ENCODE assay signal across 8 cellular contexts in the genomic region with DNA sequence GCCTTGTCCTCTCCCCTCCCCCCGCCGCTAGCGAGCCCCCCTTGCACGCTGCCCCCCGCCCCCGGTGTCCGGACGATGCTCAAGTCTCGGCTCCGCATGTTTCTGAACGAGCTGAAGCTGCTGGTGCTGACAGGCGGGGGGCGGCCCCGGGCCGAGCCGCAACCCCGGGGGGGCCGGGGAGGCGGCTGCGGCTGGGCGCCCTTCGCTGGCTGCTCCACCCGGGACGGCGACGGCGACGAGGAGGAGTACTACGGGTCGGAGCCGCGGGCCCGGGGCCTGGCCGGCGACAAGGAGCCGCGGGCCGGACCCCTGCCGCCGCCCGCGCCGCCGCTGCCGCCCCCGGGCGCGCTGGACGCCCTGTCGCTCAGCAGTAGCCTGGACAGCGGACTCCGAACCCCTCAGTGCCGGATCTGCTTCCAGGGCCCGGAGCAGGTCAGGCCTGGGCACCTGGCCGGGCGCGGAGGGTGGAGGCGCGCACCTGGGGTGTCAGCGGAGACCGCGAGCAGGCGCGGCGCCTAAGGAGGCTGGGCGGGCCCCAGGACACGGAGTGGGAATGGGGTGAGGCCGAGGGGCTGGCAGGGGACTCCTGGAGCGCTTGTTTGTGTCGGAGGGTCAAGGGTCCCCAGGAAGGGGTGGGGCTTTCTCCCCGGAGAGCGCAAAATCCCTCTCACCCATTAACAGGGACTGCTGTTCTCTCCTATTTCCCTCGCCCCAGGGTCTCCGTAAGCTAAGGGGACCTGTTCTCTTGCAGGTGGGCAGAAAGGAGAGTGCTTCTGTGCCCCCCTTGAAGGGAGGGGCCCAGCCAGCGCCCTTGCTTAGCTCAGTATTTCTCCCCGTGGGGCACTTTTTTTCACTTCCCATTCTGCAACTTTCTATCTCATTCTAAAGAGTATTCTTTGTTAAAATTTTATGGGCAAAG. TPM values are rescaled to one million over a fixed set of nuclear protein-coding genes. Genes with fewer than 3 reads are reported as not detected.
DNase-seq lines count a peak whose midpoint lies in the region; ATAC-seq and TF ChIP-seq lines count a peak whose summit lies in the region.

No MANE protein-coding gene starts in this region.

- H3K9ac ChIP-seq in neural progenitor cell = no peak overlapping the region

- peak overlapping the region; percentile 9 for H2AFZ ChIP-seq in ACC112 (ENCODE audit: low read length, unreplicated experiment)
- H2AFZ ChIP-seq in neural progenitor cell (replicated peaks) = no peak overlapping the region

- DNase-seq in HCEC 1CT (peak; percentile 0), epithelial cell of prostate (ENCODE audit: low read depth, low spot score) (no peak), neural progenitor cell (ENCODE audit: low spot score) (peak; percentile 50), NCI-H226 (no peak)
- peak; percentile 32 for DNase-seq in activated CD4-positive, alpha-beta T cell treated with anti-CD3 and anti-CD28 coated beads, Interleukin-2, amount 10 ng/mL, durations not matched to agents 7 days and 5 days

- H3K9me3 Mint-ChIP-seq in activated CD4-positive, alpha-beta T cell treated with anti-CD3 and anti-CD28 coated beads, Interleukin-2, amount 10 ng/mL, durations not matched to agents 7 days and 5 days = no peaks in the 10 kb centered on the region
- H3K9me3 Mint-ChIP-seq in neural progenitor cell = peaks cover 3% of the 10 kb centered on the region

- H3K4me3 ChIP-seq in ACC112 (ENCODE audit: low read depth, low read length) (peak overlapping the region; percentile 63), neural progenitor cell (peak overlapping the region; percentile 66)

- peaks cover 49% of the 10 kb centered on the region for H4K20me1 ChIP-seq in neural progenitor cell (ENCODE audit: low read depth)

- no peaks in the 10 kb centered on the region for H3K27me3 Mint-ChIP-seq in activated CD4-positive, alpha-beta T cell treated with anti-CD3 and anti-CD28 coated beads, Interleukin-2, amount 10 ng/mL, durations not matched to agents 7 days and 5 days
- H3K27me3 Mint-ChIP-seq in neural progenitor cell (ENCODE audit: insufficient read depth, low read depth) = peaks cover 40% of the 10 kb centered on the region

- peaks cover 13% of the 10 kb centered on the region for H3K79me2 ChIP-seq in ACC112 (ENCODE audit: control insufficient read depth, insufficient read depth, low read length, unreplicated experiment)
- H3K79me2 ChIP-seq in neural progenitor cell (ENCODE audit: low read depth) = peaks cover 15% of the 10 kb centered on the region

- no peaks in the 10 kb centered on the region for H3K9me3 ChIP-seq in neural progenitor cell (ENCODE audit: low read depth)

- H3F3A ChIP-seq in neural progenitor cell (ENCODE audit: low read depth) = peaks cover 36% of the 10 kb centered on the region

- no peak for TF ChIP-seq CTCF in neural progenitor cell (IDR thresholded peaks at IDR 0.05)

- peaks cover 10% of the 10 kb centered on the region for H3K4me1 ChIP-seq in ACC112 (ENCODE audit: control insufficient read depth, insufficient read depth, low read length, unreplicated experiment)
- H3K4me1 ChIP-seq in neural progenitor cell = peaks cover 31% of the 10 kb centered on the region

- peak overlapping the region; percentile 95 for H3K4me2 ChIP-seq in neural progenitor cell

- H3K27me3 ChIP-seq in ACC112 (ENCODE audit: insufficient read depth, low read length) (peaks cover 29% of the 10 kb centered on the region), neural progenitor cell (peaks cover 29% of the 10 kb centered on the region)

- ATAC-seq in GM18909 (IDR thresholded peaks at IDR 0.05; ENCODE audit: poor library complexity, unreplicated experiment) = no peak
- ATAC-seq in GM21737 (IDR thresholded peaks at IDR 0.05; ENCODE audit: unreplicated experiment) = no peak

- POLR2A ChIA-PET in activated CD4-positive, alpha-beta T cell treated with anti-CD3 and anti-CD28 coated beads, Interleukin-2, amount 10 ng/mL, durations not matched to agents 7 days and 5 days (lab: Charles Lee) = no interaction called here

- peaks cover 56% of the 10 kb centered on the region for H3K4me1 Mint-ChIP-seq in activated CD4-positive, alpha-beta T cell treated with anti-CD3 and anti-CD28 coated beads, Interleukin-2, amount 10 ng/mL, durations not matched to agents 7 days and 5 days
- H3K4me1 Mint-ChIP-seq in neural progenitor cell = peaks cover 45% of the 10 kb centered on the region

- H3K36me3 Mint-ChIP-seq in activated CD4-positive, alpha-beta T cell treated with anti-CD3 and anti-CD28 coated beads, Interleukin-2, amount 10 ng/mL, durations not matched to agents 7 days and 5 days (ENCODE audit: low read depth) = peaks cover 29% of the 10 kb centered on the region
- peaks cover 18% of the 10 kb centered on the region for H3K36me3 Mint-ChIP-seq in neural progenitor cell

- H3K36me3 ChIP-seq in ACC112 (ENCODE audit: insufficient read depth, low read length) (0 out of 2 replicates have a peak, but pooled peaks cover 2% of the 10 kb centered on the region), neural progenitor cell (no peaks in the 10 kb centered on the region)

- CTCF ChIA-PET in activated CD4-positive, alpha-beta T cell treated with anti-CD3 and anti-CD28 coated beads, Interleukin-2, amount 10 ng/mL, durations not matched to agents 7 days and 5 days (lab: Charles Lee) = interaction anchor here (0.5 to 3.9 kb wide), 10 partner anchors 8 to 172 kb away, joined by 3 to 56 read pairs (median 4); a partner anchor contains a TSS

- peak overlapping the region; percentile 63 for H3K27ac Mint-ChIP-seq in activated CD4-positive, alpha-beta T cell treated with anti-CD3 and anti-CD28 coated beads, Interleukin-2, amount 10 ng/mL, durations not matched to agents 7 days and 5 days
- H3K27ac Mint-ChIP-seq in neural progenitor cell = no peak overlapping the region

- H3K4me3 Mint-ChIP-seq in activated CD4-positive, alpha-beta T cell treated with anti-CD3 and anti-CD28 coated beads, Interleukin-2, amount 10 ng/mL, durations not matched to agents 7 days and 5 days = peak overlapping the region; percentile 77
- H3K4me3 Mint-ChIP-seq in neural progenitor cell = peak overlapping the region; percentile 89

- H3K27ac ChIP-seq in ACC112 (ENCODE audit: low read depth, low read length) (no peak overlapping the region), epithelial cell of prostate (peak overlapping the region; percentile 52), neural progenitor cell (no peak overlapping the region)

RNA-seq across cellular contexts. Expression of a gene that starts 0.8 kb away (rescaled TPM):
- total RNA-seq in activated CD4-positive, alpha-beta T cell treated with anti-CD3 and anti-CD28 coated beads, Interleukin-2, amount 10 ng/mL, durations not matched to agents 7 days and 5 days = 10 to 100 TPM; 23.7 to 27.2 TPM
- 8.1 and 11.9 TPM in 2 replicates for total RNA-seq in neural progenitor cell (ENCODE audit: low replicate concordance)

RNA-seq across cellular contexts. Expression of a gene that starts 3.6 kb away (rescaled TPM):
- total RNA-seq in activated CD4-positive, alpha-beta T cell treated with anti-CD3 and anti-CD28 coated beads, Interleukin-2, amount 10 ng/mL, durations not matched to agents 7 days and 5 days = 100 to 1,000 TPM in 1 of 2 experiments, 10 to 100 TPM in 1; 84.4 to 104 TPM
- total RNA-seq in neural progenitor cell (ENCODE audit: low replicate concordance) = 169 and 348 TPM in 2 replicates

RNA-seq across cellular contexts. Expression of a gene that starts 10.9 kb away (rescaled TPM):
- total RNA-seq in activated CD4-positive, alpha-beta T cell treated with anti-CD3 and anti-CD28 coated beads, Interleukin-2, amount 10 ng/mL, durations not matched to agents 7 days and 5 days = 10 to 100 TPM; 18.6 to 22.3 TPM
- total RNA-seq in neural progenitor cell (ENCODE audit: low replicate concordance) = 57.6 and 61.3 TPM in 2 replicates

RNA-seq across cellular contexts. Expression of a gene that starts 11.2 kb away (rescaled TPM):
- total RNA-seq in activated CD4-positive, alpha-beta T cell treated with anti-CD3 and anti-CD28 coated beads, Interleukin-2, amount 10 ng/mL, durations not matched to agents 7 days and 5 days = 1 to 10 TPM; 1.9 to 2.3 TPM
- total RNA-seq in neural progenitor cell (ENCODE audit: low replicate concordance) = 0.17 and 0.99 TPM in 2 replicates

RNA-seq across cellular contexts. Expression of a gene that starts 16.2 kb away (rescaled TPM):
- total RNA-seq in activated CD4-positive, alpha-beta T cell treated with anti-CD3 and anti-CD28 coated beads, Interleukin-2, amount 10 ng/mL, durations not matched to agents 7 days and 5 days = 10 to 100 TPM; 13.4 to 17.2 TPM
- total RNA-seq in neural progenitor cell (ENCODE audit: low replicate concordance) = 4.5 and 5.6 TPM in 2 replicates

Comparison
In these comparisons a context has a peak if more than half of its experiments do, and no peak if none do; other contexts are left out.
1. DNase-seq: peak in HCEC 1CT (single experiment), activated CD4-positive, alpha-beta T cell treated with anti-CD3 and anti-CD28 coated beads, Interleukin-2, amount 10 ng/mL, durations not matched to agents 7 days and 5 days (single experiment) and neural progenitor cell (single experiment); none in epithelial cell of prostate (single experiment) and NCI-H226 (single experiment).